Comparison of ENCODE assay signal across 9 cellular contexts in the genomic region with DNA sequence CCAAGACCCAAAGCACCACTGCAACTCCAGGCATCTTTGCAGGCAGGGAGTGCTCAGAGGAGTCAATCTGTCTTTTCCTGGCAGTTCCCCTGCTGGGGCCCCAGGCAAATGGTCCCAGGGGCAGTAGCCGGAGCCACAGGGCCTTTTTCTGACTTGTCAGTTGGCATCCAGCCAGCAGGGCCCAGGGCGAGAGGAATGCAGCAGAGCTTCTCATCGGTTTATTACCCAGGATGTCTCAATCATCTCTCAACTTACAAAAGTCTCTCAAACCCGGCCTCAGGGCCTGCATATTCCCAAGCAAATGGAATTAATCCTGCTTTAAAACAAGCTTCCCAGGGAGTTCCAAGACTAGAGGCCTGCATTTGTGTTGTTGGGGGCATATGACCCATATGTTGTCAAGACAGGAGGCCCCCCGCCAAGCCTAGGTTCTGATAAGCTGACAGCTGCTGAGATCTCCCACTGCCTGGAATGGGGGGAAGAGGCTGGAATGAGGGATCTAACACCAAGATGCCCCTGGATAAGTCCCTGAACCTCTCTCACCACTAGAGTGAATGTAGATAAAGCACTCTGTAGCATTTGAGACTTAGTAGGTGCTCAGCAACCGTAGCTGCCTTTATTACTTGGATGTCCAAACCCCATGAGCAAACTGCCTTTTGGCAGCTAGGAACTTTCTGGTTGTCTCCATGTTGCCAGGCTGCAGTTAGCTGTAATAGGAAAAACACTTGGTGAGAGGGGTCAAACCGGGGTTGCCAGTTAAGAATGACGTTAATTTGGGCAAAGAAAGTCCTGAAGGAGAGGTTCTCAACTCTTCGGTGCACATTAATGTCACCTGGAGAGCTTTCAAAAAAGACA. TPM values are rescaled to one million over a fixed set of nuclear protein-coding genes. Genes with fewer than 3 reads are reported as not detected.
DNase-seq lines count a peak whose midpoint lies in the region; ATAC-seq and TF ChIP-seq lines count a peak whose summit lies in the region.
"Had no signal": no experiment of that assay in that cellular context is flagged by ENCODE, and none has a peak within 500 bp of the region (broad histone marks: within the 10 kb centered on the region; RNA-seq: fewer than 3 reads in every experiment).

No MANE protein-coding gene starts in this region.

- H3K36me3 ChIP-seq in MM.1S (replicated peaks; ENCODE audit: insufficient read depth, low read length), result no peaks in the 10 kb centered on the region
- peaks cover 2 to 12% of the 10 kb centered on the region in 2 experiments for H3K36me3 ChIP-seq in trophoblast cell (ENCODE audit: control insufficient read depth in 1 of 2, insufficient read depth in 2 of 2, low read length in 2 of 2)

- H2BK5ac ChIP-seq in trophoblast cell (ENCODE audit: low read depth, low read length, poor library complexity), result no peak overlapping the region

- H3K23ac ChIP-seq in trophoblast cell (ENCODE audit: low read length), result no peak overlapping the region

- no peak overlapping the region for H4K8ac ChIP-seq in trophoblast cell (ENCODE audit: low read depth, low read length)

- no peak overlapping the region for H3K14ac ChIP-seq in trophoblast cell (ENCODE audit: low read length)

- H3K9ac ChIP-seq in MM.1S (ENCODE audit: low read length), result no peak overlapping the region
- no peak overlapping the region for H3K9ac ChIP-seq in trophoblast cell (ENCODE audit: low read length)

- no peak overlapping the region for H3K4me3 Mint-ChIP-seq in T-helper 2 cell treated with Interferon-gamma antibody and Interleukin-4, amounts not matched to agents 5 μg/mL and 100 μg/mL, for 36 hours

- H4K20me1 ChIP-seq in MM.1S (ENCODE audit: insufficient read depth, low read length), result no peaks in the 10 kb centered on the region

- H2BK120ac ChIP-seq in trophoblast cell (ENCODE audit: insufficient read depth, low read length, poor library complexity), result no peak overlapping the region

- H3K4me1 ChIP-seq in MM.1S (ENCODE audit: low read length), result peaks cover 18% of the 10 kb centered on the region
- peaks cover 10 to 26% of the 10 kb centered on the region in 2 experiments for H3K4me1 ChIP-seq in trophoblast cell (ENCODE audit: control insufficient read depth in 1 of 2, insufficient read depth in 2 of 2, low read length in 2 of 2)

- no peak overlapping the region for H2AFZ ChIP-seq in MM.1S (ENCODE audit: low read length)
- no peak overlapping the region for H2AFZ ChIP-seq in trophoblast cell (ENCODE audit: insufficient read depth, low read length, poor library complexity)

- H3F3A ChIP-seq in MM.1S (ENCODE audit: insufficient read depth, low read length), result no peaks in the 10 kb centered on the region

- peak; percentile 91 for DNase-seq in DMS79 treated with DMSO at 0.1 percent for 48 hours (lab: John Stamatoyannopoulos, UW)
- no peak for DNase-seq in MM.1S
- peak; percentile 19 for DNase-seq in epithelial cell of proximal tubule (ENCODE audit: low read depth)
- peak; percentile 98 to 99 for DNase-seq in trophoblast cell
- DNase-seq in D341Med (ENCODE audit: low spot score), result no peak
- no peak for DNase-seq in T-helper 2 cell treated with Interferon-gamma antibody and Interleukin-4, amounts not matched to agents 5 μg/mL and 100 μg/mL, for 36 hours (ENCODE audit: low spot score)
- DNase-seq in cerebellum (ENCODE audit: low spot score), result no peak
- DNase-seq: NCI-H1092 had no signal

- H3K27me3 Mint-ChIP-seq in T-helper 2 cell treated with Interferon-gamma antibody and Interleukin-4, amounts not matched to agents 5 μg/mL and 100 μg/mL, for 36 hours (ENCODE audit: low read depth), result peaks cover 9% of the 10 kb centered on the region

- H3K9me3 Mint-ChIP-seq in T-helper 2 cell treated with Interferon-gamma antibody and Interleukin-4, amounts not matched to agents 5 μg/mL and 100 μg/mL, for 36 hours, result no peaks in the 10 kb centered on the region

- no peaks in the 10 kb centered on the region for H3K9me3 ChIP-seq in MM.1S (replicated peaks; ENCODE audit: insufficient read depth, low read length)
- no peaks in the 10 kb centered on the region for H3K9me3 ChIP-seq in trophoblast cell (ENCODE audit: insufficient read depth, low read depth, low read length)

- no peak overlapping the region for H3K4ac ChIP-seq in trophoblast cell (ENCODE audit: low read depth, low read length)

- H2AK5ac ChIP-seq in trophoblast cell (ENCODE audit: low read length), result no peak overlapping the region

- WGBS in trophoblast cell (ENCODE audit: extremely low coverage, insufficient coverage, insufficient read length), result no CpG with 5 or more reads among the region's 9 CpGs

- H3K4me2 ChIP-seq in MM.1S (ENCODE audit: low read depth, low read length) (no peak overlapping the region), trophoblast cell (ENCODE audit: low read length) (no peak overlapping the region)

- H3K18ac ChIP-seq in trophoblast cell (ENCODE audit: low read length), result no peak overlapping the region

- no peaks in the 10 kb centered on the region for H3K79me1 ChIP-seq in trophoblast cell (ENCODE audit: low read length)

- no peak overlapping the region for H3K4me3 ChIP-seq in MM.1S (ENCODE audit: low read length)
- no peak overlapping the region for H3K4me3 ChIP-seq in epithelial cell of proximal tubule (ENCODE audit: low read depth, low read length)
- no peak overlapping the region for H3K4me3 ChIP-seq in trophoblast cell (ENCODE audit: low read depth, low read length)

- TF ChIP-seq CTCF in MM.1S (IDR thresholded peaks at IDR 0.05; ENCODE audit: low read length) (no peak), epithelial cell of proximal tubule (conservative IDR thresholded peaks at IDR 0.05; ENCODE audit: low read depth, low read length) (no peak)

- H3K27me3 ChIP-seq in MM.1S (replicated peaks; ENCODE audit: insufficient read depth, low read length) (no peaks in the 10 kb centered on the region), trophoblast cell (ENCODE audit: insufficient read depth, low read length) (no peaks in the 10 kb centered on the region)

- no peaks in the 10 kb centered on the region for H3K9me2 ChIP-seq in MM.1S (replicated peaks; ENCODE audit: insufficient read depth, low read length)

- H3K79me2 ChIP-seq in MM.1S (ENCODE audit: low read length) (no peaks in the 10 kb centered on the region), trophoblast cell (ENCODE audit: control insufficient read depth, insufficient read depth, low read length, poor library complexity) (no peaks in the 10 kb centered on the region)

- H3K27ac Mint-ChIP-seq in T-helper 2 cell treated with Interferon-gamma antibody and Interleukin-4, amounts not matched to agents 5 μg/mL and 100 μg/mL, for 36 hours, result no peak overlapping the region

- peaks cover 9% of the 10 kb centered on the region for H3K4me1 Mint-ChIP-seq in T-helper 2 cell treated with Interferon-gamma antibody and Interleukin-4, amounts not matched to agents 5 μg/mL and 100 μg/mL, for 36 hours (ENCODE audit: low read depth)

- peaks cover 40% of the 10 kb centered on the region for H3K36me3 Mint-ChIP-seq in T-helper 2 cell treated with Interferon-gamma antibody and Interleukin-4, amounts not matched to agents 5 μg/mL and 100 μg/mL, for 36 hours (ENCODE audit: low read depth)

- no peak overlapping the region for H4K12ac ChIP-seq in trophoblast cell (ENCODE audit: low read depth, low read length)

- no peak for ATAC-seq in GM21576 (IDR thresholded peaks at IDR 0.05; ENCODE audit: unreplicated experiment)

- peak overlapping the region; percentile 12; the same call in 1 of the 2 replicates for H3K27ac ChIP-seq in MM.1S (ENCODE audit: low read length)
- H3K27ac ChIP-seq in trophoblast cell (ENCODE audit: low read depth, low read length), result peak overlapping the region; percentile 34

- no peak overlapping the region for H2BK12ac ChIP-seq in trophoblast cell (ENCODE audit: low read length)

- H4K91ac ChIP-seq in trophoblast cell (ENCODE audit: low read depth, low read length), result no peak overlapping the region

RNA-seq across cellular contexts. Expression of a gene that starts 4.6 kb away (rescaled TPM):
- 0.92 and 1.6 TPM in 2 replicates for total RNA-seq in epithelial cell of proximal tubule
- polyA plus RNA-seq in trophoblast cell (2013), result 5.6 and 5.9 TPM in 2 replicates
- 5.3 TPM for total RNA-seq in cerebellum

RNA-seq across cellular contexts. Expression of a gene that starts 26.2 kb away (rescaled TPM):
- total RNA-seq in epithelial cell of proximal tubule (not detected in 2 replicates), cerebellum (0.36 TPM)
- polyA plus RNA-seq in trophoblast cell (2013), result 0.01 TPM in 1 of 2 replicates, not detected in the other

RNA-seq across cellular contexts. Expression of a gene that starts 33.9 kb away (rescaled TPM):
- total RNA-seq in epithelial cell of proximal tubule (1.0 TPM in 1 of 2 replicates, not detected in the other), cerebellum (not detected)
- 0.05 TPM in 1 of 2 replicates, not detected in the other for polyA plus RNA-seq in trophoblast cell (2013)

Comparison
In these comparisons a context has a peak if more than half of its experiments do, and no peak if none do; other contexts are left out.
1. DNase-seq: peak in DMS79 treated with DMSO at 0.1 percent for 48 hours (single experiment), epithelial cell of proximal tubule (single experiment) and trophoblast cell (2 of 2); none in MM.1S (single experiment), D341Med (single experiment), T-helper 2 cell treated with Interferon-gamma antibody and Interleukin-4, amounts not matched to agents 5 μg/mL and 100 μg/mL, for 36 hours (single experiment) and cerebellum (single experiment).